In genomic region chr12:117649796-117650195, GRCh38 we compare ENCODE assay signal across 27 cellular contexts.
"Had no signal": no experiment of that assay in that cellular context is flagged by ENCODE, and none has a peak within 500 bp of the region (broad histone marks: within the 10 kb centered on the region; RNA-seq: fewer than 3 reads in every experiment).

No MANE protein-coding gene starts in this region.

- DNase-seq: activated B cell treated with CpG ODN at 0.5 μM for 24 hours; activated CD4-positive, alpha-beta memory T cell treated with anti-CD3 and anti-CD28 coated beads for 36 hours; activated CD4-positive, alpha-beta T cell treated with anti-CD3 and anti-CD28 coated beads for 4 hours; activated CD4-positive, alpha-beta T cell treated with anti-CD3 and anti-CD28 coated beads, Interleukin-2, amount 10 ng/mL, durations not matched to agents 24 days and 14 days; activated CD4-positive, alpha-beta T cell treated with anti-CD3 and anti-CD28 coated beads, Interleukin-2, amount 50 U/mL, for 1 hour; activated CD4-positive, alpha-beta T cell treated with anti-CD3 and anti-CD28 coated beads, Interleukin-2, amount 50 U/mL, for 4 hours; activated CD4-positive, CD25-positive, alpha-beta regulatory T cell treated with anti-CD3 and anti-CD28 coated beads, Interleukin-2, amount 50 U/mL, for 72 hours; activated CD8-positive, alpha-beta memory T cell treated with anti-CD3 and anti-CD28 coated beads, Interleukin-2, amount 50 U/mL, for 4 hours; activated CD8-positive, alpha-beta T cell treated with anti-CD3 and anti-CD28 coated beads for 36 hours; activated effector memory CD4-positive, alpha-beta T cell treated with anti-CD3 and anti-CD28 coated beads, Interleukin-2, amount 50 U/mL, for 16 hours; activated gamma-delta T cell treated with Interleukin-2 at 50 U/mL for 16 hours; activated naive CD4-positive, alpha-beta T cell; activated naive CD4-positive, alpha-beta T cell treated with anti-CD3 and anti-CD28 coated beads for 36 hours; activated naive CD4-positive, alpha-beta T cell treated with anti-CD3 and anti-CD28 coated beads, Interleukin-2, amount 50 U/mL, for 16 hours; activated naive CD8-positive, alpha-beta T cell treated with anti-CD3 and anti-CD28 coated beads for 36 hours; activated T-cell treated with anti-CD3 and anti-CD28 coated beads for 4 hours; activated T-cell treated with anti-CD3 and anti-CD28 coated beads, Interleukin-2, amount 50 U/mL, for 1 hour; activated T-cell treated with anti-CD3 and anti-CD28 coated beads, Interleukin-2, amount 50 U/mL, for 4 hours; activated T-cell treated with anti-CD3 and anti-CD28 coated beads, Interleukin-2, amount 50 U/mL, for 72 hours; amniotic stem cell; aorta; body of pancreas; brain microvascular endothelial cell; central memory CD4-positive, alpha-beta T cell; T-cell; T-helper 17 cell; T-helper 9 cell had no signal
